Comparison of ENCODE assay signal across 21 cellular contexts in the genomic region with DNA sequence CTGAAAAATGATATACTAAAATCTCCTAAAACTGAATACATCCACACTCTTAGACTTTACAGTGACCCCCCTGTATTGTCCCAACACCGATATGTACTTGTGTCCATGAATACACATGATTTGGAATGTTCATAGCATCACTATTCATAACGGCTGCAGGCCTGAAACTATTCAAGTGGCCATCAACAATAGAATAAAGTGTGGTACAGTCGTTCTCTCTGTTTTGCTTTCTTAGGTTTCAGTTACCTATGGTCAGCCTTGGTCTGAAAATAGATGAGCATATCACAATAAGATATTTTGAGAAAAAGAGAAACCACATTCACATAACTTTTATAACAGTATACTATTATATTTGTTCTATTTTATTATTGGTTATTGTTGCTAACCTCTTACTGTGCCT.
A peak's percentile ranks its signal among the peaks of the same experiment; 100 is the strongest.
DNase-seq lines count a peak whose midpoint lies in the region; ATAC-seq, FAIRE-seq and TF ChIP-seq lines count a peak whose summit lies in the region.
"Had no signal": no experiment of that assay in that cellular context is flagged by ENCODE, and none has a peak within 500 bp of the region (broad histone marks: within the 10 kb centered on the region; RNA-seq: fewer than 3 reads in every experiment).

No MANE protein-coding gene starts in this region.

- intact Hi-C loops in GM12878 (cut with micrococcal nuclease; ENCODE audit: unreplicated experiment), result no loop called here

- no peak for FAIRE-seq in GM12878 (lab: Jason Lieb, UNC)
- FAIRE-seq: A549, D721Med, GM12891 had no signal

- H3K79me2 ChIP-seq in MM.1S (ENCODE audit: low read length) (no peaks in the 10 kb centered on the region), GM12878 (ENCODE audit: control insufficient read depth, insufficient read depth, low read length) (no peaks in the 10 kb centered on the region)

- POLR2A ChIA-PET in GM12878 (lab: Charles Lee), result no interaction called here

- no TSS peak for BruUV-seq in GM12878 (replicated peaks; lab: Mats Ljungman, UMichigan)

- H3K4me2 ChIP-seq in MM.1S (ENCODE audit: low read depth, low read length) (no peak overlapping the region), GM12878 (ENCODE audit: control insufficient read depth, insufficient read depth) (no peak overlapping the region)
- H3K4me2 ChIP-seq: A549; BLaER1 treated with 17β-estradiol and CSF1 and Interleukin-3, amounts not matched to agents 10 nM and 100 nM had no signal

- no peak for TF ChIP-seq RAD21 in GM12878 (IDR thresholded peaks at IDR 0.05; ENCODE audit: insufficient read depth, low read depth, low read length)

- no peak for TF ChIP-seq POLR2A in GM12878 (IDR thresholded peaks at IDR 0.05; ENCODE audit: low read depth, low read length)

- peaks cover 15% of the 10 kb centered on the region for H3K4me1 ChIP-seq in MM.1S (ENCODE audit: low read length)
- H3K4me1 ChIP-seq in GM12878 (ENCODE audit: control insufficient read depth, insufficient read depth, low read length), result no peaks in the 10 kb centered on the region
- H3K4me1 ChIP-seq: A549; BLaER1 treated with 17β-estradiol and CSF1 and Interleukin-3, amounts not matched to agents 10 nM and 100 nM; Caco-2 had no signal

- in situ Hi-C loops in GM12878 (cut with MboI), result no loop called here

- TF ChIP-seq EP300 in GM12878 (IDR thresholded peaks at IDR 0.05; ENCODE audit: borderline replicate concordance in 1 of 2, control insufficient read depth in 1 of 2, low read depth in 2 of 2, low read length in 2 of 2), result no peak

- no peak overlapping the region for H2AFZ ChIP-seq in MM.1S (ENCODE audit: low read length)
- no peak overlapping the region for H2AFZ ChIP-seq in GM12878 (ENCODE audit: control insufficient read depth, low read depth, low read length)

- RAD21 ChIA-PET in GM12878 (lab: Charles Lee; ENCODE audit: unreplicated experiment), result no interaction called here

- no peak overlapping the region for H3K27ac ChIP-seq in MM.1S (ENCODE audit: low read length)
- no peak overlapping the region for H3K27ac ChIP-seq in GM12878 (ENCODE audit: control insufficient read depth, insufficient read depth)
- H3K27ac ChIP-seq: 22Rv1; A549; BLaER1 treated with 17β-estradiol and CSF1 and Interleukin-3, amounts not matched to agents 10 nM and 100 nM; C4-2B had no signal

- H3K27me3 ChIP-seq in MM.1S (replicated peaks; ENCODE audit: insufficient read depth, low read length), result no peaks in the 10 kb centered on the region
- H3K27me3 ChIP-seq in GM12878 (replicated peaks in 1 of 2; ENCODE audit: control insufficient read depth in 2 of 2, insufficient read depth in 2 of 2, low read length in 1 of 2), result no peaks in the 10 kb centered on the region
- H3K27me3 ChIP-seq: BLaER1 treated with 17β-estradiol and CSF1 and Interleukin-3, amounts not matched to agents 10 nM and 100 nM had no signal

- H4K20me1 ChIP-seq in MM.1S (ENCODE audit: insufficient read depth, low read length) (no peaks in the 10 kb centered on the region), GM12878 (ENCODE audit: control insufficient read depth, insufficient read depth) (no peaks in the 10 kb centered on the region)
- H4K20me1 ChIP-seq: BLaER1 treated with 17β-estradiol and CSF1 and Interleukin-3, amounts not matched to agents 10 nM and 100 nM had no signal

- SMC1A ChIA-PET in GM12878 (lab: Charles Lee; ENCODE audit: uncharacterized antibody, unreplicated experiment), result interaction anchor here (0.6 kb wide), 1 partner anchor 61 kb away, joined by 3 read pairs; no protein-coding TSS in a partner anchor

- H3K9me2 ChIP-seq in MM.1S (replicated peaks; ENCODE audit: insufficient read depth, low read length), result no peaks in the 10 kb centered on the region

- TF ChIP-seq CTCF in GM12865 (IDR thresholded peaks at IDR 0.05; ENCODE audit: insufficient read depth, low read depth, low read length, missing control alignments) (no peak), MM.1S (IDR thresholded peaks at IDR 0.05; ENCODE audit: low read length) (no peak), GM12878 (IDR thresholded peaks at IDR 0.05 in 2 of 3, conservative IDR thresholded peaks at IDR 0.05 in 1 of 3; ENCODE audit: control insufficient read depth in 2 of 3, extremely low read depth in 1 of 3, insufficient read depth in 1 of 3, low read depth in 3 of 3, low read length in 3 of 3) (no peak)

- CTCF ChIA-PET in GM12878 (lab: Yijun Ruan, JAX), result no interaction called here

- H3K9ac ChIP-seq in MM.1S (ENCODE audit: low read length), result no peak overlapping the region
- no peak overlapping the region for H3K9ac ChIP-seq in GM12878 (ENCODE audit: control insufficient read depth, insufficient read depth, low read length)
- H3K9ac ChIP-seq: BLaER1 treated with 17β-estradiol and CSF1 and Interleukin-3, amounts not matched to agents 10 nM and 100 nM had no signal

- ATAC-seq in GM12878 (peak; percentile 56), left lobe of liver (no peak), GM19023 (IDR thresholded peaks at IDR 0.05; ENCODE audit: unreplicated experiment) (no peak)
- ATAC-seq: A549; CD8-positive, alpha-beta T cell had no signal

- H3K4me3 ChIP-seq in GM12865 (ENCODE audit: low read depth, low read length) (no peak overlapping the region), MM.1S (ENCODE audit: low read length) (no peak overlapping the region), GM12878 (no peak overlapping the region)
- H3K4me3 ChIP-seq: A549; BLaER1 treated with 17β-estradiol and CSF1 and Interleukin-3, amounts not matched to agents 10 nM and 100 nM had no signal

- H3K36me3 ChIP-seq in MM.1S (replicated peaks; ENCODE audit: insufficient read depth, low read length) (no peaks in the 10 kb centered on the region), GM12878 (ENCODE audit: control insufficient read depth in 2 of 2, insufficient read depth in 2 of 2, low read length in 1 of 2) (no peaks in the 10 kb centered on the region)
- H3K36me3 ChIP-seq: BLaER1 treated with 17β-estradiol and CSF1 and Interleukin-3, amounts not matched to agents 10 nM and 100 nM had no signal

- no peaks in the 10 kb centered on the region for H3K9me3 ChIP-seq in MM.1S (replicated peaks; ENCODE audit: insufficient read depth, low read length)
- no peaks in the 10 kb centered on the region for H3K9me3 ChIP-seq in GM12878 (replicated peaks; ENCODE audit: control insufficient read depth, insufficient read depth, low read length)
- H3K9me3 ChIP-seq: A549; BLaER1 treated with 17β-estradiol and CSF1 and Interleukin-3, amounts not matched to agents 10 nM and 100 nM; Caco-2 had no signal

- H3F3A ChIP-seq in MM.1S (ENCODE audit: insufficient read depth, low read length), result no peaks in the 10 kb centered on the region

- DNase-seq in GM12865 (ENCODE audit: low read depth), result peak; percentile 10
- DNase-seq in MM.1S, result peak; percentile 48
- no peak for DNase-seq in GM12878 (ENCODE audit: low read depth, low spot score)
- DNase-seq in left lobe of liver (ENCODE audit: low spot score), result no peak
- DNase-seq in NAMALWA (ENCODE audit: low spot score), result no peak
- DNase-seq: AML-193; Caco-2; Calu3; CD4-positive, alpha-beta T cell; CD8-positive, alpha-beta T cell; DMS79; DND-41; EL; GF-D8 had no signal

- 15% methylated on average over 3 of the region's 3 CpGs for WGBS in GM12878 (ENCODE audit: insufficient coverage, insufficient replicate concordance, low lambda C conversion rate, missing lambda C conversion rate)

TF ChIP-seq in GM12878, 131 proteins besides CTCF, POLR2A, EP300 and RAD21 (continues in another document):
- TF ChIP-seq, protein P1, sequence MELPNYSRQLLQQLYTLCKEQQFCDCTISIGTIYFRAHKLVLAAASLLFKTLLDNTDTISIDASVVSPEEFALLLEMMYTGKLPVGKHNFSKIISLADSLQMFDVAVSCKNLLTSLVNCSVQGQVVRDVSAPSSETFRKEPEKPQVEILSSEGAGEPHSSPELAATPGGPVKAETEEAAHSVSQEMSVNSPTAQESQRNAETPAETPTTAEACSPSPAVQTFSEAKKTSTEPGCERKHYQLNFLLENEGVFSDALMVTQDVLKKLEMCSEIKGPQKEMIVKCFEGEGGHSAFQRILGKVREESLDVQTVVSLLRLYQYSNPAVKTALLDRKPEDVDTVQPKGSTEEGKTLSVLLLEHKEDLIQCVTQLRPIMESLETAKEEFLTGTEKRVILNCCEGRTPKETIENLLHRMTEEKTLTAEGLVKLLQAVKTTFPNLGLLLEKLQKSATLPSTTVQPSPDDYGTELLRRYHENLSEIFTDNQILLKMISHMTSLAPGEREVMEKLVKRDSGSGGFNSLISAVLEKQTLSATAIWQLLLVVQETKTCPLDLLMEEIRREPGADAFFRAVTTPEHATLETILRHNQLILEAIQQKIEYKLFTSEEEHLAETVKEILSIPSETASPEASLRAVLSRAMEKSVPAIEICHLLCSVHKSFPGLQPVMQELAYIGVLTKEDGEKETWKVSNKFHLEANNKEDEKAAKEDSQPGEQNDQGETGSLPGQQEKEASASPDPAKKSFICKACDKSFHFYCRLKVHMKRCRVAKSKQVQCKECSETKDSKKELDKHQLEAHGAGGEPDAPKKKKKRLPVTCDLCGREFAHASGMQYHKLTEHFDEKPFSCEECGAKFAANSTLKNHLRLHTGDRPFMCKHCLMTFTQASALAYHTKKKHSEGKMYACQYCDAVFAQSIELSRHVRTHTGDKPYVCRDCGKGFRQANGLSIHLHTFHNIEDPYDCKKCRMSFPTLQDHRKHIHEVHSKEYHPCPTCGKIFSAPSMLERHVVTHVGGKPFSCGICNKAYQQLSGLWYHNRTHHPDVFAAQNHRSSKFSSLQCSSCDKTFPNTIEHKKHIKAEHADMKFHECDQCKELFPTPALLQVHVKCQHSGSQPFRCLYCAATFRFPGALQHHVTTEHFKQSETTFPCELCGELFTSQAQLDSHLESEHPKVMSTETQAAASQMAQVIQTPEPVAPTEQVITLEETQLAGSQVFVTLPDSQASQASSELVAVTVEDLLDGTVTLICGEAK (IDR thresholded peaks at IDR 0.05; ENCODE audit: borderline replicate concordance), result no peak
- TF ChIP-seq, protein P2, sequence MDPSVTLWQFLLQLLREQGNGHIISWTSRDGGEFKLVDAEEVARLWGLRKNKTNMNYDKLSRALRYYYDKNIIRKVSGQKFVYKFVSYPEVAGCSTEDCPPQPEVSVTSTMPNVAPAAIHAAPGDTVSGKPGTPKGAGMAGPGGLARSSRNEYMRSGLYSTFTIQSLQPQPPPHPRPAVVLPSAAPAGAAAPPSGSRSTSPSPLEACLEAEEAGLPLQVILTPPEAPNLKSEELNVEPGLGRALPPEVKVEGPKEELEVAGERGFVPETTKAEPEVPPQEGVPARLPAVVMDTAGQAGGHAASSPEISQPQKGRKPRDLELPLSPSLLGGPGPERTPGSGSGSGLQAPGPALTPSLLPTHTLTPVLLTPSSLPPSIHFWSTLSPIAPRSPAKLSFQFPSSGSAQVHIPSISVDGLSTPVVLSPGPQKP (IDR thresholded peaks at IDR 0.05; ENCODE audit: low read depth, low read length), result no peak
- TF ChIP-seq, protein P3, sequence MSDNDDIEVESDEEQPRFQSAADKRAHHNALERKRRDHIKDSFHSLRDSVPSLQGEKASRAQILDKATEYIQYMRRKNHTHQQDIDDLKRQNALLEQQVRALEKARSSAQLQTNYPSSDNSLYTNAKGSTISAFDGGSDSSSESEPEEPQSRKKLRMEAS (IDR thresholded peaks at IDR 0.05; ENCODE audit: low read depth, low read length), result no peak
- no peak for TF ChIP-seq IKZF1 (conservative IDR thresholded peaks at IDR 0.05)

Comparison
In these comparisons a context has a peak if more than half of its experiments do, and no peak if none do; other contexts are left out.
1. DNase-seq: peak in GM12865 (single experiment) and MM.1S (single experiment); none in GM12878 (single experiment), left lobe of liver (single experiment) and NAMALWA (single experiment).